Comparison of ENCODE assay signal across 13 cellular contexts in genomic region chr2:15731213-15731888, GRCh38.
DNase-seq lines count a peak whose midpoint lies in the region; ATAC-seq, FAIRE-seq and TF ChIP-seq lines count a peak whose summit lies in the region.
"Had no signal": no experiment of that assay in that cellular context is flagged by ENCODE, and none has a peak within 500 bp of the region (broad histone marks: within the 10 kb centered on the region; RNA-seq: fewer than 3 reads in every experiment).

No MANE protein-coding gene starts in this region.

- H3K36me3 ChIP-seq in Caco-2 (ENCODE audit: control insufficient read depth, insufficient read depth, low read length) (no peaks in the 10 kb centered on the region), trophoblast cell (ENCODE audit: control insufficient read depth in 1 of 2, insufficient read depth in 2 of 2, low read length in 2 of 2) (no peaks in the 10 kb centered on the region), vagina (no peaks in the 10 kb centered on the region), transverse colon (no peaks in the 10 kb centered on the region)

- in situ Hi-C loops in transverse colon (cut with MboI; ENCODE audit: low pct_ligation_motif_present in 1 of 4, low pct_unique_long_range_greater_than_20kb in 1 of 4, low sequenced_read_pairs in 3 of 4): loop anchor here in 1 of 4 donors (25.0 kb wide), 1 partner anchor 94 kb away; no protein-coding TSS in a partner anchor

- TF ChIP-seq POLR2A in vagina (IDR thresholded peaks at IDR 0.05): no peak
- TF ChIP-seq POLR2A in transverse colon (IDR thresholded peaks at IDR 0.05): no peak

- H3K79me2 ChIP-seq in trophoblast cell (ENCODE audit: control insufficient read depth, insufficient read depth, low read length, poor library complexity): no peaks in the 10 kb centered on the region

- H3K4me1 ChIP-seq in Caco-2 (peaks cover 45% of the 10 kb centered on the region), trophoblast cell (ENCODE audit: control insufficient read depth in 1 of 2, insufficient read depth in 2 of 2, low read length in 2 of 2) (peaks cover 10 to 17% of the 10 kb centered on the region in 2 experiments), vagina (peaks cover 50% of the 10 kb centered on the region), transverse colon (peaks cover 7 to 33% (median 12%) of the 10 kb centered on the region in 4 donors)

- H3K9me3 Mint-ChIP-seq in Caco-2 (ENCODE audit: unreplicated experiment): no peaks in the 10 kb centered on the region
- H3K9me3 Mint-ChIP-seq: CD4-positive, alpha-beta memory T cell; GM23338 had no signal

- no peak overlapping the region for H3K4me3 Mint-ChIP-seq in Caco-2 (ENCODE audit: unreplicated experiment)
- H3K4me3 Mint-ChIP-seq: CD4-positive, alpha-beta memory T cell; GM23338 had no signal

- H3K27ac Mint-ChIP-seq in Caco-2 (ENCODE audit: unreplicated experiment): peak overlapping the region; percentile 53
- H3K27ac Mint-ChIP-seq: CD4-positive, alpha-beta memory T cell; GM23338 had no signal

- no peak overlapping the region for H3K23ac ChIP-seq in trophoblast cell (ENCODE audit: low read length)

- no peak for ATAC-seq in HG02884 (IDR thresholded peaks at IDR 0.05; ENCODE audit: unreplicated experiment)
- ATAC-seq: GM23338 had no signal

- intact Hi-C loops in Caco-2 (cut with micrococcal nuclease; ENCODE audit: unreplicated experiment): loop anchor here (5.0 kb wide), 1 partner anchor 64 kb away; no protein-coding TSS in a partner anchor
- intact Hi-C loops in vagina (cut with DNase I): no loop called here
- intact Hi-C loops in transverse colon (cut with DNase I; ENCODE audit: low total_unique reads): no loop called here

- no peak for TF ChIP-seq CTCF in Caco-2 (IDR thresholded peaks at IDR 0.05; ENCODE audit: insufficient read depth in 1 of 2, low read depth in 1 of 2, low read length in 1 of 2, severe bottlenecking in 1 of 2, unreplicated experiment in 1 of 2)
- TF ChIP-seq CTCF in RWPE1 (conservative IDR thresholded peaks at IDR 0.05; ENCODE audit: low read depth): no peak
- TF ChIP-seq CTCF in vagina (IDR thresholded peaks at IDR 0.05): no peak
- no peak for TF ChIP-seq CTCF in transverse colon (IDR thresholded peaks at IDR 0.05)

- H3K27me3 ChIP-seq in Caco-2 (replicated peaks; ENCODE audit: control insufficient read depth, insufficient read depth, low read length): no peaks in the 10 kb centered on the region
- H3K27me3 ChIP-seq in trophoblast cell (ENCODE audit: insufficient read depth, low read length): no peaks in the 10 kb centered on the region
- no peaks in the 10 kb centered on the region for H3K27me3 ChIP-seq in vagina
- no peaks in the 10 kb centered on the region for H3K27me3 ChIP-seq in transverse colon

- no peak overlapping the region for H4K91ac ChIP-seq in trophoblast cell (ENCODE audit: low read depth, low read length)

- peak overlapping the region; percentile 20 for H3K14ac ChIP-seq in trophoblast cell (ENCODE audit: low read length)

- WGBS in trophoblast cell (ENCODE audit: extremely low coverage, insufficient coverage, insufficient read length): no CpG with 5 or more reads among the region's 7 CpGs
- 80 to 89% methylated on average over 7 of the region's 7 CpGs for WGBS in transverse colon (ENCODE audit: low coverage in 1 of 2), 2 donors

- CTCF ChIA-PET in Caco-2 (lab: Charles Lee) (interaction anchor here (0.6 to 0.7 kb wide), 2 partner anchors 17 to 19 kb away, joined by 3 read pairs; no protein-coding TSS in a partner anchor), RWPE1 (lab: Yijun Ruan, JAX) (interaction anchor here (0.5 to 1.1 kb wide), 5 partner anchors 7 to 118 kb away, joined by 3 to 5 read pairs (median 5); no protein-coding TSS in a partner anchor)

- H4K8ac ChIP-seq in trophoblast cell (ENCODE audit: low read depth, low read length): no peak overlapping the region

- H4K12ac ChIP-seq in trophoblast cell (ENCODE audit: low read depth, low read length): no peak overlapping the region

- no peak for FAIRE-seq in urothelium cell line (lab: Jason Lieb, UNC)

- POLR2A ChIA-PET in Caco-2 (lab: Charles Lee) (interaction anchor here (0.8 kb wide), 1 partner anchor 17 kb away, joined by 3 read pairs; no protein-coding TSS in a partner anchor), RWPE1 (lab: Yijun Ruan, JAX; ENCODE audit: low non-redundant PET) (no interaction called here)

- H2BK12ac ChIP-seq in trophoblast cell (ENCODE audit: low read length): peak overlapping the region; percentile 51

- H2BK120ac ChIP-seq in trophoblast cell (ENCODE audit: insufficient read depth, low read length, poor library complexity): no peak overlapping the region

- H3K27me3 Mint-ChIP-seq in Caco-2 (ENCODE audit: insufficient read depth, unreplicated experiment): no peaks in the 10 kb centered on the region

- H3K4me2 ChIP-seq in trophoblast cell (ENCODE audit: low read length): no peak overlapping the region
- H3K4me2 ChIP-seq: GM23338 had no signal

- no peak overlapping the region for H2AK5ac ChIP-seq in trophoblast cell (ENCODE audit: low read length)

- H3K9me3 ChIP-seq in Caco-2 (no peaks in the 10 kb centered on the region), trophoblast cell (ENCODE audit: insufficient read depth, low read depth, low read length) (no peaks in the 10 kb centered on the region), vagina (no peaks in the 10 kb centered on the region), transverse colon (no peaks in the 10 kb centered on the region)

- no peaks in the 10 kb centered on the region for H3K79me1 ChIP-seq in trophoblast cell (ENCODE audit: low read length)

- no peak overlapping the region for H3K4ac ChIP-seq in trophoblast cell (ENCODE audit: low read depth, low read length)

- DNase-seq in Caco-2 (no peak), RWPE1 (ENCODE audit: low spot score) (no peak), islet precursor cell (peak; percentile 43), trophoblast cell (no peak), vagina (ENCODE audit: extremely low spot score in 2 of 2) (no peak), transverse colon (no peak), urothelium cell line (ENCODE audit: low spot score) (no peak)
- DNase-seq: CD4-positive, alpha-beta memory T cell; GF-D8; NCI-H2081; NCI-H2171 treated with DMSO at 0.1 percent for 48 hours had no signal

- H3K18ac ChIP-seq in trophoblast cell (ENCODE audit: low read length): no peak overlapping the region

- H2BK5ac ChIP-seq in trophoblast cell (ENCODE audit: low read depth, low read length, poor library complexity): no peak overlapping the region

- H3K4me1 Mint-ChIP-seq in Caco-2 (ENCODE audit: low read depth, unreplicated experiment): peaks cover 53% of the 10 kb centered on the region
- H3K4me1 Mint-ChIP-seq: CD4-positive, alpha-beta memory T cell had no signal

- TF ChIP-seq EP300 in transverse colon (IDR thresholded peaks at IDR 0.05; ENCODE audit: low read depth): no peak

- peak overlapping the region; percentile 48 for H3K27ac ChIP-seq in RWPE1
- H3K27ac ChIP-seq in trophoblast cell (ENCODE audit: low read depth, low read length): no peak overlapping the region
- H3K27ac ChIP-seq in vagina: no peak overlapping the region
- no peak overlapping the region for H3K27ac ChIP-seq in transverse colon

- no peak overlapping the region for H3K9ac ChIP-seq in trophoblast cell (ENCODE audit: low read length)

- no peak overlapping the region for H2AFZ ChIP-seq in trophoblast cell (ENCODE audit: insufficient read depth, low read length, poor library complexity)
- H2AFZ ChIP-seq: GM23338 had no signal

- peaks cover 5% of the 10 kb centered on the region for H3K36me3 Mint-ChIP-seq in Caco-2 (ENCODE audit: insufficient read depth, unreplicated experiment)
- H3K36me3 Mint-ChIP-seq: CD4-positive, alpha-beta memory T cell had no signal

- no peak overlapping the region for H3K4me3 ChIP-seq in Caco-2 (ENCODE audit: low read depth, low read length)
- no peak overlapping the region for H3K4me3 ChIP-seq in trophoblast cell (ENCODE audit: low read depth, low read length)
- H3K4me3 ChIP-seq in vagina: no peak overlapping the region
- H3K4me3 ChIP-seq in transverse colon: no peak overlapping the region
- H3K4me3 ChIP-seq: GM23338 had no signal

- BruUV-seq in Caco-2 (replicated peaks; lab: Mats Ljungman, UMichigan): no TSS peak
